ENCODE assay signal across 1 cellular context in the genomic region with DNA sequence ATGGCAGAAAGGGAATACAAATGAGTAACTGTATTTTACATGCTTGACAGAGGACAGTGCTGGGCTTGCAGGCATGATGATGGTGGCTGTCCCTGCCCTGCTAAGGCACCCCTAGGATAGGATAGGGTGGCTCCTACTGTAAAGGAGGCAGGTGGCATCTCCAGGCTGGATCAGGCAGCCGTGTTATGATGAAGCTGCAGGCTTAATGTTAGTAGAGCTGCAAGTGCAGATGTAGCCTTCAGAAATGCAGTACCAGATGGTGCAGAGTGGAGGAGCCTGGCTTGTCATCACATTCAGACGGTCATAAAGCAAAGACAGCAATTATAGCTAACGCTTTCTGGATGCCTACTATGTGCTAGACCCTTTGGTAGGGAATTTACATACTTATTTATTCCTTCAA.
TF ChIP-seq lines count a peak whose summit lies in the region.

No MANE protein-coding gene starts in this region.

TF ChIP-seq in HCT116, 20 proteins besides CTCF, POLR2A, EP300 and RAD21 (continued from another document):
- TF ChIP-seq, protein P1, sequence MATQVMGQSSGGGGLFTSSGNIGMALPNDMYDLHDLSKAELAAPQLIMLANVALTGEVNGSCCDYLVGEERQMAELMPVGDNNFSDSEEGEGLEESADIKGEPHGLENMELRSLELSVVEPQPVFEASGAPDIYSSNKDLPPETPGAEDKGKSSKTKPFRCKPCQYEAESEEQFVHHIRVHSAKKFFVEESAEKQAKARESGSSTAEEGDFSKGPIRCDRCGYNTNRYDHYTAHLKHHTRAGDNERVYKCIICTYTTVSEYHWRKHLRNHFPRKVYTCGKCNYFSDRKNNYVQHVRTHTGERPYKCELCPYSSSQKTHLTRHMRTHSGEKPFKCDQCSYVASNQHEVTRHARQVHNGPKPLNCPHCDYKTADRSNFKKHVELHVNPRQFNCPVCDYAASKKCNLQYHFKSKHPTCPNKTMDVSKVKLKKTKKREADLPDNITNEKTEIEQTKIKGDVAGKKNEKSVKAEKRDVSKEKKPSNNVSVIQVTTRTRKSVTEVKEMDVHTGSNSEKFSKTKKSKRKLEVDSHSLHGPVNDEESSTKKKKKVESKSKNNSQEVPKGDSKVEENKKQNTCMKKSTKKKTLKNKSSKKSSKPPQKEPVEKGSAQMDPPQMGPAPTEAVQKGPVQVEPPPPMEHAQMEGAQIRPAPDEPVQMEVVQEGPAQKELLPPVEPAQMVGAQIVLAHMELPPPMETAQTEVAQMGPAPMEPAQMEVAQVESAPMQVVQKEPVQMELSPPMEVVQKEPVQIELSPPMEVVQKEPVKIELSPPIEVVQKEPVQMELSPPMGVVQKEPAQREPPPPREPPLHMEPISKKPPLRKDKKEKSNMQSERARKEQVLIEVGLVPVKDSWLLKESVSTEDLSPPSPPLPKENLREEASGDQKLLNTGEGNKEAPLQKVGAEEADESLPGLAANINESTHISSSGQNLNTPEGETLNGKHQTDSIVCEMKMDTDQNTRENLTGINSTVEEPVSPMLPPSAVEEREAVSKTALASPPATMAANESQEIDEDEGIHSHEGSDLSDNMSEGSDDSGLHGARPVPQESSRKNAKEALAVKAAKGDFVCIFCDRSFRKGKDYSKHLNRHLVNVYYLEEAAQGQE (IDR thresholded peaks at IDR 0.05; ENCODE audit: low read depth), result no peak
- TF ChIP-seq CEBPB (IDR thresholded peaks at IDR 0.05; ENCODE audit: low read depth) (no peak), FOSL1 (IDR thresholded peaks at IDR 0.05; ENCODE audit: low read depth) (no peak), JUND (IDR thresholded peaks at IDR 0.05) (no peak), EZH2 (IDR thresholded peaks at IDR 0.05) (no peak), TCF7L2 (IDR thresholded peaks at IDR 0.05; ENCODE audit: borderline replicate concordance, extremely low read depth, insufficient read depth, insufficient read length) (no peak), EZH2phosphoT487 (IDR thresholded peaks at IDR 0.05; ENCODE audit: borderline replicate concordance) (no peak), EGR1 (IDR thresholded peaks at IDR 0.05; ENCODE audit: low read depth) (no peak), SP1 (IDR thresholded peaks at IDR 0.05; ENCODE audit: low read depth) (no peak), SIN3A (IDR thresholded peaks at IDR 0.05; ENCODE audit: low read depth) (no peak), POLR2AphosphoS5 (IDR thresholded peaks at IDR 0.05; ENCODE audit: low read depth, low read length) (no peak), ATF3 (IDR thresholded peaks at IDR 0.05) (no peak), YY1 (IDR thresholded peaks at IDR 0.05; ENCODE audit: extremely low read depth, insufficient replicate concordance, low read depth, low read length) (no peak), SRF (IDR thresholded peaks at IDR 0.05; ENCODE audit: low read depth) (no peak), ZFX (IDR thresholded peaks at IDR 0.05) (no peak)
